ENCODE assay signal across 2 cellular contexts in the genomic region with DNA sequence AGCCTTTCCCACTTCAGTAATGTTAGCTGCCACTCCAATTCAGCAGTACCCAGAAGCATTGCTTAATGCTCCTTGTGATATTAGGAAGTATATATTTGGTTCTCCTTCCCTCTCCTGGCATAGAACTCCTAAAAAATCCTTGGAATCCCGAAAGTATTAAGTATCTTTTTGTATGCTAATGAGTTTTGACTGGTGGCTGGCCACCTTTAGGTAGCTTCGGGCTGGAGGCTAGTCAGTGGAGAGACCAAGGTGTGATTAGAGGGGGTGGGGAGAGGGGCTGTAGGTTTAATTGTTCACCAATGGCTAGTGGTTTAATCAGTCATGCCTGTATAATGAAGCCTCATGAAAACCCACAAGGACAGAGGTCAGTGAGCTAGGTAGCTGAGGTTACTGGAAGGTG.
TF ChIP-seq lines count a peak whose summit lies in the region.

No MANE protein-coding gene starts in this region.

TF ChIP-seq in GM23338, 12 proteins besides CTCF, POLR2A, EP300 and RAD21:
- no peak for TF ChIP-seq EZH2phosphoT487 (IDR thresholded peaks at IDR 0.05; ENCODE audit: unreplicated experiment)
- peak; percentile 64; the same call in 1 of the 2 replicates for TF ChIP-seq NANOG (IDR thresholded peaks at IDR 0.05; ENCODE audit: borderline replicate concordance)
- peak; percentile 64; the same call in 1 of the 2 replicates for TF ChIP-seq ZNF462 (CRISPR knock-in tag; IDR thresholded peaks at IDR 0.05)
TF ChIP-seq in GM23338: peak in this region for 2.

TF ChIP-seq in SK-N-SH, 30 proteins besides CTCF, POLR2A, EP300 and RAD21:
- TF ChIP-seq CHD2 (IDR thresholded peaks at IDR 0.05; ENCODE audit: low read length, partially characterized antibody) = no peak
- TF ChIP-seq, protein P1, sequence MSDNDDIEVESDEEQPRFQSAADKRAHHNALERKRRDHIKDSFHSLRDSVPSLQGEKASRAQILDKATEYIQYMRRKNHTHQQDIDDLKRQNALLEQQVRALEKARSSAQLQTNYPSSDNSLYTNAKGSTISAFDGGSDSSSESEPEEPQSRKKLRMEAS (IDR thresholded peaks at IDR 0.05; ENCODE audit: low read depth) = no peak
- no peak for TF ChIP-seq RCOR1 (IDR thresholded peaks at IDR 0.05; ENCODE audit: low read length)
- TF ChIP-seq EZH2phosphoT487 (IDR thresholded peaks at IDR 0.05; ENCODE audit: borderline replicate concordance, low read depth) = no peak
- no peak for TF ChIP-seq ZBTB33 (IDR thresholded peaks at IDR 0.05; ENCODE audit: borderline replicate concordance, low read depth)
- TF ChIP-seq REST (IDR thresholded peaks at IDR 0.05; ENCODE audit: low read depth, low read length) = no peak
- no peak for TF ChIP-seq FOXJ3 (CRISPR knock-in tag; IDR thresholded peaks at IDR 0.05)
- no peak for TF ChIP-seq FOXM1 (IDR thresholded peaks at IDR 0.05; ENCODE audit: low read depth)
- no peak for TF ChIP-seq SMC3 (IDR thresholded peaks at IDR 0.05; ENCODE audit: low read depth, low read length)
